18 cellular contexts compared by ENCODE assay signal in the genomic region with DNA sequence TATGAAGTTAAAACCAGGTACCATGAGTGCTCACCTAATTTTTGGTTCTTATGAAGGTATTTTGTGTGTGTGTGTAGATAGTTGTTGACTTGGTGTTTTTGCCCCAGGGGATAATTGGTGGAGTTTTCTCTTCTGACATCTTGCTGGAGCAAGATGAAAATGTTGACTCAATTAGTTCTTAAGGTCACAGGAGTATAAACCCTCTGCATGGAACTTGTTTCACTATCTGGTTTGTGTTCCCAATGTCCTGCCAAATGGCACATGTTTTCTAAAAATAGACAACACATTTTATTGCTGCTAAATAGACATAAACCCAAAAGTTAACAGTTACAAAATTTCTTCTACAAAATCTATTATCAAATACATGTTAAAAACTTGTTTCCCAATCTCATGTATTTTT.
DNase-seq lines count a peak whose midpoint lies in the region; ATAC-seq and TF ChIP-seq lines count a peak whose summit lies in the region.
"Had no signal": no experiment of that assay in that cellular context is flagged by ENCODE, and none has a peak within 500 bp of the region (broad histone marks: within the 10 kb centered on the region; RNA-seq: fewer than 3 reads in every experiment).

No MANE protein-coding gene starts in this region.

- ATAC-seq in Right ventricle myocardium superior (ENCODE audit: poor library complexity) (peak; percentile 82), left ventricle myocardium superior (peak; percentile 83), GM18868 (IDR thresholded peaks at IDR 0.05; ENCODE audit: unreplicated experiment) (no peak), left lobe of liver (no peak)
- ATAC-seq: GM12878 had no signal

- H3K4me1 ChIP-seq in right atrium auricular region, result no peaks in the 10 kb centered on the region
- H3K4me1 ChIP-seq: BE2C had no signal

- H3K9me3 ChIP-seq in right atrium auricular region, result peaks cover 6 to 18% of the 10 kb centered on the region in 2 donors
- H3K9me3 ChIP-seq: BE2C had no signal

- intact Hi-C loops in Right ventricle myocardium superior (cut with DNase I), result no loop called here
- intact Hi-C loops in left ventricle myocardium superior (cut with micrococcal nuclease), result no loop called here

- H3K4me3 ChIP-seq in right atrium auricular region, result no peak overlapping the region
- H3K4me3 ChIP-seq in fibroblast of villous mesenchyme (ENCODE audit: low read depth, low read length), result no peak overlapping the region
- H3K4me3 ChIP-seq: GM12878 had no signal

- DNase-seq in Right ventricle myocardium superior (no peak), right atrium auricular region (ENCODE audit: low spot score) (no peak), fibroblast of villous mesenchyme (ENCODE audit: low read depth) (peak; percentile 30), left ventricle myocardium superior (no peak), left lobe of liver (ENCODE audit: low spot score) (no peak), OCI-M1 (lab: John Stamatoyannopoulos, UW) (no peak)
- DNase-seq: BE2C; C1 segment of cervical spinal cord; CD4-positive, CD25-positive, alpha-beta regulatory T cell; CD8-positive, alpha-beta memory T cell; COR-L47; DMS 273 treated with DMSO at 0.1 percent for 48 hours; DMS53; DND-41; EL; H9 had no signal

- no peaks in the 10 kb centered on the region for H3K27me3 ChIP-seq in right atrium auricular region
- H3K27me3 ChIP-seq: BE2C had no signal

- TF ChIP-seq CTCF in right atrium auricular region (IDR thresholded peaks at IDR 0.05) (no peak), fibroblast of villous mesenchyme (IDR thresholded peaks at IDR 0.05; ENCODE audit: insufficient read depth, low read depth, low read length) (no peak)

- peak overlapping the region in 1 of 2 donors; percentile 35 for H3K27ac ChIP-seq in right atrium auricular region

- H3K36me3 ChIP-seq in right atrium auricular region, result no peaks in the 10 kb centered on the region
- H3K36me3 ChIP-seq: BE2C had no signal

Comparison
In these comparisons a context has a peak if more than half of its experiments do, and no peak if none do; other contexts are left out.
1. ATAC-seq: peak in Right ventricle myocardium superior (single experiment) and left ventricle myocardium superior (single experiment); none in GM18868 (single experiment) and left lobe of liver (single experiment).